Comparison of ENCODE assay signal across 22 cellular contexts in the genomic region with DNA sequence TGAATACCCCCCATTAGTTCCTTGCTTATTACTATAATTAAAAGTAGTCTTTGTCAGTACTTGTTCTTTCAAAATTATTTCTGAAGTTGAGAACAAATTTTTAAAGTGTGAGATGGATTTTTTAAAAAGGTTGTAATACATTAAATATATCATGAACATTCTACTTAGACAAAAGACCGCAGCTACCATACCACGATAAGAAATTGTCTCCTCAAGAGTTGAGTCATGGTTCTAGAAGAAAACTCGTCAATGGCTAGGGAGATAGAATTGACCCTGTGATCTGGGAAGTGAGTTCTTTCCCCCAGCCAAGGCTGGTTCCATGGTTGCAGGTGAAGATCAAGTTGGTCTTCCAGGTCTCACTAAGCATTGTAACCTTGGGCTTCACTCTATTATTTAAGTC.
"Had no signal": no experiment of that assay in that cellular context is flagged by ENCODE, and none has a peak within 500 bp of the region (broad histone marks: within the 10 kb centered on the region; RNA-seq: fewer than 3 reads in every experiment).

No MANE protein-coding gene starts in this region.

- H3K27me3 ChIP-seq: dorsolateral prefrontal cortex, gastrocnemius medialis, ovary, sigmoid colon, spleen, suprapubic skin, transverse colon, upper lobe of right lung, uterus had no signal

- H3K36me3 ChIP-seq: gastrocnemius medialis, ovary, uterus had no signal

- H3K4me1 Mint-ChIP-seq: nephron progenitor cell had no signal

- H3K4me1 ChIP-seq: suprapubic skin, upper lobe of right lung, uterus had no signal

- H3K27ac Mint-ChIP-seq: mesothelial cell of epicardium; stimulated activated memory B cell treated with anti-CD40 and anti-IgM and Interleukin-4, amounts not matched to agents 10 μg/mL and 1 μg/mL and 100 μg/mL, for 72 hours had no signal

- H3K9me3 ChIP-seq: gastrocnemius medialis, psoas muscle, sigmoid colon, suprapubic skin, transverse colon, upper lobe of right lung, uterus had no signal

- FAIRE-seq: kidney had no signal

- H3K27ac ChIP-seq: gastrocnemius medialis, ovary, psoas muscle, sigmoid colon, spleen, suprapubic skin, transverse colon, upper lobe of right lung, uterus had no signal

- H3K4me3 ChIP-seq: dorsolateral prefrontal cortex, gastrocnemius medialis, lung, mucosa of descending colon, ovary, psoas muscle, sigmoid colon, spleen, suprapubic skin, transverse colon, upper lobe of right lung, uterus had no signal

- H3K4me3 Mint-ChIP-seq: mesothelial cell of epicardium; naive B cell; nephron progenitor cell; stimulated activated memory B cell treated with anti-CD40 and anti-IgM and Interleukin-4, amounts not matched to agents 10 μg/mL and 1 μg/mL and 100 μg/mL, for 72 hours had no signal

- DNase-seq: effector CD4-positive, alpha-beta T cell; gastrocnemius medialis; kidney; mesenchymal stem cell; mucosa of descending colon; naive B cell; nephron progenitor cell; ovary; psoas muscle; right cardiac atrium; sigmoid colon; spleen; stimulated activated CD4-positive, alpha-beta T cell treated with anti-CD3 and anti-CD28 coated beads, Interleukin-4, amount 100 ng/mL, for 4 hours; stimulated activated naive CD8-positive, alpha-beta T cell treated with anti-CD3 and anti-CD28 coated beads, Interleukin-15, Interleukin-2, amounts not matched to agents 100 U/mL and 50 U/mL, for 24 hours; transverse colon; upper lobe of right lung; uterus had no signal

- H3K27me3 Mint-ChIP-seq: naive B cell; stimulated activated memory B cell treated with anti-CD40 and anti-IgM and Interleukin-4, amounts not matched to agents 10 μg/mL and 1 μg/mL and 100 μg/mL, for 72 hours had no signal
